In genomic region chr7:135257790-135258189, GRCh38 we compare ENCODE assay signal across 1 cellular context.
A peak's percentile ranks its signal among the peaks of the same experiment; 100 is the strongest.
TF ChIP-seq lines count a peak whose summit lies in the region.

No MANE protein-coding gene starts in this region.

TF ChIP-seq in HepG2, 621 proteins besides CTCF, POLR2A, EP300 and RAD21 (continued from another document and continues in another):
- TF ChIP-seq GMEB2 (CRISPR knock-in tag; IDR thresholded peaks at IDR 0.05; ENCODE audit: low read depth) (no peak), IKZF5 (CRISPR knock-in tag; IDR thresholded peaks at IDR 0.05) (no peak), KIAA2018 (CRISPR knock-in tag; IDR thresholded peaks at IDR 0.05; ENCODE audit: borderline replicate concordance) (no peak), ZNF883 (CRISPR knock-in tag; IDR thresholded peaks at IDR 0.05; ENCODE audit: not compliant biosample characterization) (no peak), MIXL1 (CRISPR knock-in tag; IDR thresholded peaks at IDR 0.05) (peak; percentile 74), FOXM1 (CRISPR knock-in tag; IDR thresholded peaks at IDR 0.05) (no peak), ZNF329 (CRISPR knock-in tag; IDR thresholded peaks at IDR 0.05; ENCODE audit: low read depth) (no peak), TAF1 (CRISPR knock-in tag; IDR thresholded peaks at IDR 0.05) (no peak), ZSCAN31 (CRISPR knock-in tag; IDR thresholded peaks at IDR 0.05; ENCODE audit: low read depth) (no peak), ZNF441 (CRISPR knock-in tag; IDR thresholded peaks at IDR 0.05; ENCODE audit: borderline replicate concordance) (no peak), SALL1 (CRISPR knock-in tag; IDR thresholded peaks at IDR 0.05) (peak; percentile 45; the same call in 1 of the 2 replicates), DR1 (CRISPR knock-in tag; IDR thresholded peaks at IDR 0.05) (no peak), RERE (CRISPR knock-in tag; IDR thresholded peaks at IDR 0.05; ENCODE audit: low read depth) (no peak), AHDC1 (CRISPR knock-in tag; IDR thresholded peaks at IDR 0.05; ENCODE audit: borderline replicate concordance) (peak; percentile 81; the same call in 1 of the 2 replicates), RXRB (CRISPR knock-in tag; IDR thresholded peaks at IDR 0.05; ENCODE audit: borderline replicate concordance) (no peak), ZIK1 (CRISPR knock-in tag; IDR thresholded peaks at IDR 0.05; ENCODE audit: borderline replicate concordance, low read depth) (no peak), ZNF432 (CRISPR knock-in tag; IDR thresholded peaks at IDR 0.05; ENCODE audit: borderline replicate concordance) (no peak), TEF (CRISPR knock-in tag; IDR thresholded peaks at IDR 0.05) (no peak), CENPT (CRISPR knock-in tag; IDR thresholded peaks at IDR 0.05; ENCODE audit: low read depth) (no peak), SMAD1 (CRISPR knock-in tag; IDR thresholded peaks at IDR 0.05; ENCODE audit: borderline replicate concordance, low read depth) (no peak), SP2 (CRISPR knock-in tag; IDR thresholded peaks at IDR 0.05) (no peak), ELF3 (CRISPR knock-in tag; IDR thresholded peaks at IDR 0.05) (0 out of 2 replicates have a peak, but pooled peaks have one; percentile 30), TGIF2 (CRISPR knock-in tag; IDR thresholded peaks at IDR 0.05) (no peak), ZNF614 (CRISPR knock-in tag; IDR thresholded peaks at IDR 0.05; ENCODE audit: borderline replicate concordance) (0 out of 2 replicates have a peak, but pooled peaks have one; percentile 59), FOXP4 (CRISPR knock-in tag; IDR thresholded peaks at IDR 0.05) (peak; percentile 44; the same call in 1 of the 2 replicates), ZFX (CRISPR knock-in tag; IDR thresholded peaks at IDR 0.05; ENCODE audit: low read depth) (no peak), MLX (CRISPR knock-in tag; IDR thresholded peaks at IDR 0.05) (0 out of 2 replicates have a peak, but pooled peaks have one; percentile 42), ZFP36L2 (CRISPR knock-in tag; IDR thresholded peaks at IDR 0.05) (no peak), CHD4 (IDR thresholded peaks at IDR 0.05; ENCODE audit: borderline replicate concordance, low read length) (no peak)
